Comparison of ENCODE assay signal across 23 cellular contexts in the genomic region with DNA sequence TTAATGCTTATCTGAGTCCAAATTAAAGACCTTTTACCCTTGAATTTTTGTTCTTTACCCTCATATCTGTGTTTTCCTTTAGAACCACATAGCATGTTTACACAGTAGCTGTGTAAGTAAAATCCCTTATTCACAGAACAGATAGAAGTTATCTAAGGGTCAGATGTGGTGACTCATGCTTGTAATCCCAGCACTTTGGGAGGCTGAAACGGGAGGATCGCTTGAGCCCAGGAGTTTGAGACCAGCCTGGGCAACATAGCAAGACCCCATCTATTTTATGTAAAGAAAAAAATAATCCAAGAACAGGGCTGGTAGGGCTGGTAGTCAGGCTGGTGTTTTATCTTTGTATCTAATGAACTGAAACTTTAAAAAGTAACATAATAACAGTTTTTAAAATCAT.
"Had no signal": no experiment of that assay in that cellular context is flagged by ENCODE, and none has a peak within 500 bp of the region (broad histone marks: within the 10 kb centered on the region; RNA-seq: fewer than 3 reads in every experiment).

No MANE protein-coding gene starts in this region.

- ATAC-seq: activated CD8-positive, alpha-beta T cell treated with anti-CD3 and anti-CD28 coated beads for 36 hours; body of pancreas; left lung; lower lobe of right lung; right cardiac atrium; stimulated activated naive CD8-positive, alpha-beta T cell treated with anti-CD3 and anti-CD28 coated beads, Interleukin-15, Interleukin-2, amounts not matched to agents 100 U/mL and 50 U/mL, for 24 hours had no signal

- H3K4me3 Mint-ChIP-seq: activated CD8-positive, alpha-beta T cell treated with anti-CD3 and anti-CD28 coated beads for 36 hours; activated T-helper 1 cell treated with anti-CD3 and anti-CD28 coated beads, Interleukin-12 subunit alpha, Interleukin-12 subunit beta, Interleukin-2, Interleukin-4 antibody, amounts not matched to agents 30 ng/mL and 10 ng/mL and 1 ng/mL, durations not matched to agents 14 hours and 24 hours and 36 hours; nephron; WTC11 had no signal

- H3K27me3 Mint-ChIP-seq: activated CD8-positive, alpha-beta T cell treated with anti-CD3 and anti-CD28 coated beads for 36 hours had no signal

- H3K9me3 Mint-ChIP-seq: activated CD8-positive, alpha-beta T cell treated with anti-CD3 and anti-CD28 coated beads for 36 hours; activated T-helper 1 cell treated with anti-CD3 and anti-CD28 coated beads, Interleukin-12 subunit alpha, Interleukin-12 subunit beta, Interleukin-2, Interleukin-4 antibody, amounts not matched to agents 30 ng/mL and 10 ng/mL and 1 ng/mL, durations not matched to agents 14 hours and 24 hours and 36 hours had no signal

- DNase-seq: activated CD4-positive, alpha-beta T cell treated with anti-CD3 and anti-CD28 coated beads for 1 hour; activated CD4-positive, alpha-beta T cell treated with anti-CD3 and anti-CD28 coated beads, Interleukin-2, amount 50 U/mL, for 1 hour; activated CD8-positive, alpha-beta T cell treated with anti-CD3 and anti-CD28 coated beads for 36 hours; activated effector memory CD4-positive, alpha-beta T cell treated with anti-CD3 and anti-CD28 coated beads, Interleukin-2, amount 50 U/mL, for 16 hours; activated naive CD4-positive, alpha-beta T cell treated with anti-CD3 and anti-CD28 coated beads, Interleukin-2, amount 50 U/mL, for 16 hours; aorta; body of pancreas; dermis blood vessel endothelial cell; effector CD4-positive, alpha-beta T cell; left lung; lower lobe of right lung; mesenchymal stem cell; posterior cingulate gyrus; right cardiac atrium; spleen; stimulated activated naive CD8-positive, alpha-beta T cell treated with anti-CD3 and anti-CD28 coated beads, Interleukin-15, Interleukin-2, amounts not matched to agents 100 U/mL and 50 U/mL, for 24 hours; substantia nigra; SW 1271; T-helper 2 cell; upper lobe of left lung had no signal

- H3K4me1 Mint-ChIP-seq: nephron had no signal

- H3K27ac Mint-ChIP-seq: activated CD8-positive, alpha-beta T cell treated with anti-CD3 and anti-CD28 coated beads for 36 hours; activated T-helper 1 cell treated with anti-CD3 and anti-CD28 coated beads, Interleukin-12 subunit alpha, Interleukin-12 subunit beta, Interleukin-2, Interleukin-4 antibody, amounts not matched to agents 30 ng/mL and 10 ng/mL and 1 ng/mL, durations not matched to agents 14 hours and 24 hours and 36 hours; nephron; WTC11 had no signal
